Comparison of ENCODE assay signal across 8 cellular contexts in genomic region chr10:62049815-62050626, GRCh38.
DNase-seq lines count a peak whose midpoint lies in the region; ATAC-seq and TF ChIP-seq lines count a peak whose summit lies in the region.

No MANE protein-coding gene starts in this region.

- POLR2A ChIA-PET in naive thymus-derived CD8-positive, alpha-beta T cell (lab: Charles Lee), result no interaction called here

- H3K4me1 ChIP-seq in Karpas-422 (ENCODE audit: low read length), result peaks cover 66% of the 10 kb centered on the region

- H4K20me1 ChIP-seq in Karpas-422 (ENCODE audit: insufficient read depth, low read depth, low read length), result no peaks in the 10 kb centered on the region

- no peak for TF ChIP-seq CTCF in coronary artery (IDR thresholded peaks at IDR 0.05)

- in situ Hi-C loops in ACHN (cut with HindIII; ENCODE audit: low pct_ligation_motif_present, low pct_unique_long_range_greater_than_20kb, low sequenced_read_pairs), result no loop called here

- peak overlapping the region in 9 of 10 donors; percentile 3 to 84 (median 72) for H3K4me3 Mint-ChIP-seq in naive thymus-derived CD8-positive, alpha-beta T cell

- H3K9ac ChIP-seq in Karpas-422 (ENCODE audit: low read length), result 0 out of 2 replicates have a peak overlapping the region, but pooled peaks have one; percentile 40

- no peaks in the 10 kb centered on the region for H3K79me2 ChIP-seq in Karpas-422 (ENCODE audit: low read length)

- H3K9me3 ChIP-seq in Karpas-422 (ENCODE audit: low read length), result no peaks in the 10 kb centered on the region

- H3K27me3 Mint-ChIP-seq in naive thymus-derived CD8-positive, alpha-beta T cell, result no peaks in the 10 kb centered on the region

- no peak overlapping the region for H3K27ac ChIP-seq in Karpas-422 (ENCODE audit: low read length)
- peak overlapping the region; percentile 92 to 94 for H3K27ac ChIP-seq in coronary artery

- peak overlapping the region in 9 of 10 donors; percentile 3 to 97 (median 76) for H3K27ac Mint-ChIP-seq in naive thymus-derived CD8-positive, alpha-beta T cell

- H3K4me3 ChIP-seq in Karpas-422 (ENCODE audit: low read length) (no peak overlapping the region), coronary artery (peak overlapping the region; percentile 77)

- no peaks in the 10 kb centered on the region for H3K9me2 ChIP-seq in Karpas-422 (replicated peaks; ENCODE audit: insufficient read depth, low read length)

- 0 out of 2 replicates have a peak overlapping the region, but pooled peaks have one; percentile 39 for H2AFZ ChIP-seq in Karpas-422 (ENCODE audit: low read length)

- H3K36me3 Mint-ChIP-seq in naive thymus-derived CD8-positive, alpha-beta T cell, result peaks cover 6 to 39% (median 30%) of the 10 kb centered on the region in 3 donors

- DNase-seq in ACHN (peak; percentile 34), Karpas-422 (no peak), coronary artery (ENCODE audit: low spot score) (no peak), NCI-H748 treated with DMSO at 0.1 percent for 48 hours (lab: John Stamatoyannopoulos, UW) (no peak), AG08395 (ENCODE audit: low spot score) (no peak), cerebellar cortex (ENCODE audit: low spot score) (no peak)
- DNase-seq in naive thymus-derived CD8-positive, alpha-beta T cell, result no peak

- H3K4me1 Mint-ChIP-seq in naive thymus-derived CD8-positive, alpha-beta T cell, result peaks cover 20 to 100% (median 79%) of the 10 kb centered on the region in 4 donors

- no peaks in the 10 kb centered on the region for H3K36me3 ChIP-seq in Karpas-422 (ENCODE audit: insufficient read depth, low read length)

- H3K9me3 Mint-ChIP-seq in naive thymus-derived CD8-positive, alpha-beta T cell, result no peaks in the 10 kb centered on the region

- H3K4me2 ChIP-seq in Karpas-422 (ENCODE audit: low read depth, low read length, poor library complexity, severe bottlenecking), result peak overlapping the region; percentile 51

- H3K27me3 ChIP-seq in Karpas-422 (ENCODE audit: low read length), result no peaks in the 10 kb centered on the region

- no peak for ATAC-seq in naive thymus-derived CD8-positive, alpha-beta T cell
- no peak for ATAC-seq in GM19035 (IDR thresholded peaks at IDR 0.05; ENCODE audit: unreplicated experiment)
